Comparison of ENCODE assay signal across 1 cellular context in the genomic region with DNA sequence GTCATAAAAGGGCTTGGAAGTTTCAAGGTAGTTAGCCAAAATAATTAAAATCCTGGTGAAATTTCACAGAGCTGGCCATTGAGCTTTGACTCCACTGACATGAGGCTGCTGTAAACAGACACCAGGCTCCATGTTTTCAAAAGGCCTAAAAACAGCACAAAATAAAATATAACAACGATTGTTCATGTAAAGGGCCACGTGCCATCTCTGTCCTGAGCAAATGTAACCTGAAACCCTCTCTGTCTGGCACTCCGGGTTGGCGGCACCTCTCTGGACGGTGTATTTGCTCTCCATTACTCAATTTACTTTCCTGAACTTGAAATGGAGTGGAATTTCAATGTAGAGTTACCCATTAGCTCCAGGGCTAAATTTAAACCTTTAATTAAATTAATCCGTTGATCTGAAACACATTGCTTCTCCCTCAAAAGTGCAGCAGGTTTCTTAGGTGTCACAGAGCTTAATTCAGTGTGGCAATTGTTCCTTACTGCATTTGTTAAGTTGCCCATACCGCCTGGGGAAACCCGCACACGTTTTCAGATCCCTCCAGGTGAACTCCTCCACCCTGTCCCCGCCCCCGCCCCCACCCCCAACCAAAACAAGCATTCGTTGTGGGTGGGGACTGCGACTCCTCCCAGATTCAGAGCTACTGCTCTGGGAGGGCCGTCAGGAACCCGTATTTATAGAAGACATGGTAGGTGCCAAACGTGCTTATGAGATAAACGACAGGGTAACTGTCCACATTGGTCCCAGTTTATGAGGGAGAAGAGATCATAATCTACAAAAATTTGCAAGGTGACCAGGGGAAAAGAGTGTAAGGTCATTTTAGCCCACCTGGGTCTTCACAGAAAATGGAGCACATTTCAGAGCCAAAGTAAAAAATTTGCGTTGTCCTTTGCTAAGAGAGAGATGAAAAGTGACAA.
TF ChIP-seq lines count a peak whose summit lies in the region.

No MANE protein-coding gene starts in this region.

TF ChIP-seq in HepG2, 621 proteins besides CTCF, POLR2A, EP300 and RAD21 (continued from another document and continues in another):
- TF ChIP-seq, protein P1, sequence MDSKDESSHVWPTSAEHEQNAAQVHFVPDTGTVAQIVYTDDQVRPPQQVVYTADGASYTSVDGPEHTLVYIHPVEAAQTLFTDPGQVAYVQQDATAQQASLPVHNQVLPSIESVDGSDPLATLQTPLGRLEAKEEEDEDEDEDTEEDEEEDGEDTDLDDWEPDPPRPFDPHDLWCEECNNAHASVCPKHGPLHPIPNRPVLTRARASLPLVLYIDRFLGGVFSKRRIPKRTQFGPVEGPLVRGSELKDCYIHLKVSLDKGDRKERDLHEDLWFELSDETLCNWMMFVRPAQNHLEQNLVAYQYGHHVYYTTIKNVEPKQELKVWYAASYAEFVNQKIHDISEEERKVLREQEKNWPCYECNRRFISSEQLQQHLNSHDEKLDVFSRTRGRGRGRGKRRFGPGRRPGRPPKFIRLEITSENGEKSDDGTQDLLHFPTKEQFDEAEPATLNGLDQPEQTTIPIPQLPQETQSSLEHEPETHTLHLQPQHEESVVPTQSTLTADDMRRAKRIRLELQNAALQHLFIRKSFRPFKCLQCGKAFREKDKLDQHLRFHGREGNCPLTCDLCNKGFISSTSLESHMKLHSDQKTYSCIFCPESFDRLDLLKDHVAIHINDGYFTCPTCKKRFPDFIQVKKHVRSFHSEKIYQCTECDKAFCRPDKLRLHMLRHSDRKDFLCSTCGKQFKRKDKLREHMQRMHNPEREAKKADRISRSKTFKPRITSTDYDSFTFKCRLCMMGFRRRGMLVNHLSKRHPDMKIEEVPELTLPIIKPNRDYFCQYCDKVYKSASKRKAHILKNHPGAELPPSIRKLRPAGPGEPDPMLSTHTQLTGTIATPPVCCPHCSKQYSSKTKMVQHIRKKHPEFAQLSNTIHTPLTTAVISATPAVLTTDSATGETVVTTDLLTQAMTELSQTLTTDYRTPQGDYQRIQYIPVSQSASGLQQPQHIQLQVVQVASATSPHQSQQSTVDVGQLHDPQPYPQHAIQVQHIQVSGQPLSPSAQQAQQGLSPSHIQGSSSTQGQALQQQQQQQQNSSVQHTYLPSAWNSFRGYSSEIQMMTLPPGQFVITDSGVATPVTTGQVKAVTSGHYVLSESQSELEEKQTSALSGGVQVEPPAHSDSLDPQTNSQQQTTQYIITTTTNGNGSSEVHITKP (CRISPR knock-in tag; IDR thresholded peaks at IDR 0.05; ENCODE audit: low read depth), result peak; percentile 89
- TF ChIP-seq ZNF589 (CRISPR knock-in tag; conservative IDR thresholded peaks at IDR 0.05) (no peak), KMT2B (CRISPR knock-in tag; IDR thresholded peaks at IDR 0.05) (peak; percentile 29; the same call in 1 of the 2 replicates), CHD4 (IDR thresholded peaks at IDR 0.05; ENCODE audit: borderline replicate concordance, low read length) (peak; percentile 65; the same call in 1 of the 2 replicates), JARID2 (CRISPR knock-in tag; IDR thresholded peaks at IDR 0.05; ENCODE audit: insufficient replicate concordance) (no peak), HMG20A (CRISPR knock-in tag; IDR thresholded peaks at IDR 0.05; ENCODE audit: borderline replicate concordance) (peak; percentile 21; the same call in 1 of the 2 replicates), ZNF780A (CRISPR knock-in tag; IDR thresholded peaks at IDR 0.05) (no peak), SP5 (CRISPR knock-in tag; IDR thresholded peaks at IDR 0.05; ENCODE audit: borderline replicate concordance, low read depth) (peak; percentile 61), ERF (CRISPR knock-in tag; IDR thresholded peaks at IDR 0.05) (no peak), ATF1 (CRISPR knock-in tag; IDR thresholded peaks at IDR 0.05) (0 out of 2 replicates have a peak, but pooled peaks have one; percentile 58), REPIN1 (CRISPR knock-in tag; IDR thresholded peaks at IDR 0.05; ENCODE audit: borderline replicate concordance, low read depth) (no peak), HDAC1 (CRISPR knock-in tag; IDR thresholded peaks at IDR 0.05) (0 out of 2 replicates have a peak, but pooled peaks have one; percentile 21), KAT2B (IDR thresholded peaks at IDR 0.05; ENCODE audit: borderline replicate concordance, low read depth, low read length) (no peak), ZNF333 (CRISPR knock-in tag; IDR thresholded peaks at IDR 0.05; ENCODE audit: borderline replicate concordance) (no peak), ZZZ3 (CRISPR knock-in tag; IDR thresholded peaks at IDR 0.05; ENCODE audit: borderline replicate concordance) (no peak), PHF20 (CRISPR knock-in tag; IDR thresholded peaks at IDR 0.05) (no peak), SOX6 (IDR thresholded peaks at IDR 0.05) (no peak), SOX6 (CRISPR knock-in tag; IDR thresholded peaks at IDR 0.05) (peak; percentile 88), HOXA5 (CRISPR knock-in tag; IDR thresholded peaks at IDR 0.05) (no peak), HNRNPK (IDR thresholded peaks at IDR 0.05; ENCODE audit: low read depth, low read length, poor library complexity, severe bottlenecking) (no peak), ZNF256 (CRISPR knock-in tag; conservative IDR thresholded peaks at IDR 0.05) (no peak), SIN3A (IDR thresholded peaks at IDR 0.05; ENCODE audit: borderline replicate concordance, low read depth, low read length) (peak; percentile 31; the same call in 1 of the 2 replicates), ZFP41 (CRISPR knock-in tag; IDR thresholded peaks at IDR 0.05; ENCODE audit: borderline replicate concordance) (no peak), ZKSCAN1 (IDR thresholded peaks at IDR 0.05; ENCODE audit: low read length) (no peak), RARA (CRISPR knock-in tag; IDR thresholded peaks at IDR 0.05) (peak; percentile 76), ZNF260 (CRISPR knock-in tag; IDR thresholded peaks at IDR 0.05; ENCODE audit: borderline replicate concordance, low read depth) (no peak), KDM6A (CRISPR knock-in tag; IDR thresholded peaks at IDR 0.05; ENCODE audit: low read depth) (no peak; the same call in 1 of the 2 replicates), POLR2G (IDR thresholded peaks at IDR 0.05; ENCODE audit: low read depth, low read length) (peak; percentile 67)
- TF ChIP-seq, protein P2, sequence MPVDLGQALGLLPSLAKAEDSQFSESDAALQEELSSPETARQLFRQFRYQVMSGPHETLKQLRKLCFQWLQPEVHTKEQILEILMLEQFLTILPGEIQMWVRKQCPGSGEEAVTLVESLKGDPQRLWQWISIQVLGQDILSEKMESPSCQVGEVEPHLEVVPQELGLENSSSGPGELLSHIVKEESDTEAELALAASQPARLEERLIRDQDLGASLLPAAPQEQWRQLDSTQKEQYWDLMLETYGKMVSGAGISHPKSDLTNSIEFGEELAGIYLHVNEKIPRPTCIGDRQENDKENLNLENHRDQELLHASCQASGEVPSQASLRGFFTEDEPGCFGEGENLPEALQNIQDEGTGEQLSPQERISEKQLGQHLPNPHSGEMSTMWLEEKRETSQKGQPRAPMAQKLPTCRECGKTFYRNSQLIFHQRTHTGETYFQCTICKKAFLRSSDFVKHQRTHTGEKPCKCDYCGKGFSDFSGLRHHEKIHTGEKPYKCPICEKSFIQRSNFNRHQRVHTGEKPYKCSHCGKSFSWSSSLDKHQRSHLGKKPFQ (CRISPR knock-in tag; IDR thresholded peaks at IDR 0.05; ENCODE audit: insufficient replicate concordance), result no peak
- TF ChIP-seq, protein P3, sequence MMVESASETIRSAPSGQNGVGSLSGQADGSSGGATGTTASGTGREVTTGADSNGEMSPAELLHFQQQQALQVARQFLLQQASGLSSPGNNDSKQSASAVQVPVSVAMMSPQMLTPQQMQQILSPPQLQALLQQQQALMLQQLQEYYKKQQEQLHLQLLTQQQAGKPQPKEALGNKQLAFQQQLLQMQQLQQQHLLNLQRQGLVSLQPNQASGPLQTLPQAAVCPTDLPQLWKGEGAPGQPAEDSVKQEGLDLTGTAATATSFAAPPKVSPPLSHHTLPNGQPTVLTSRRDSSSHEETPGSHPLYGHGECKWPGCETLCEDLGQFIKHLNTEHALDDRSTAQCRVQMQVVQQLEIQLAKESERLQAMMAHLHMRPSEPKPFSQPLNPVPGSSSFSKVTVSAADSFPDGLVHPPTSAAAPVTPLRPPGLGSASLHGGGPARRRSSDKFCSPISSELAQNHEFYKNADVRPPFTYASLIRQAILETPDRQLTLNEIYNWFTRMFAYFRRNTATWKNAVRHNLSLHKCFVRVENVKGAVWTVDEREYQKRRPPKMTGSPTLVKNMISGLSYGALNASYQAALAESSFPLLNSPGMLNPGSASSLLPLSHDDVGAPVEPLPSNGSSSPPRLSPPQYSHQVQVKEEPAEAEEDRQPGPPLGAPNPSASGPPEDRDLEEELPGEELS (CRISPR knock-in tag; IDR thresholded peaks at IDR 0.05), result peak; percentile 59
- TF ChIP-seq, protein P4, sequence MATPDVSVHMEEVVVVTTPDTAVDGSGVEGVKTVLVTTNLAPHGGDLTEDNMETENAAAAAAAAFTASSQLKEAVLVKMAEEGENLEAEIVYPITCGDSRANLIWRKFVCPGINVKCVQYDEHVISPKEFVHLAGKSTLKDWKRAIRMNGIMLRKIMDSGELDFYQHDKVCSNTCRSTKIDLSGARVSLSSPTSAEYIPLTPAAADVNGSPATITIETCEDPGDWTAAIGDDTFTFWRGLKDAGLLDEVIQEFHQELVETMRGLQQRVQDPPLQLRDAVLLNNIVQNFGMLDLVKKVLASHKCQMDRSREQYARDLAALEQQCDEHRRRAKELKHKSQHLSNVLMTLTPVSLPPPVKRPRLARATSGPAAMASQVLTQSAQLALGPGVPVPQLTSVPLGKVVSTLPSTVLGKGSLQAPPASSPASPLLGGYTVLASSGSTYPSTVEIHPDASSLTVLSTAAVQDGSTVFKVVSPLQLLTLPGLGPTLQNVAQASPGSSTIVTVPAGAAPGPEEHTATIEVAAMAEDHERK (CRISPR knock-in tag; IDR thresholded peaks at IDR 0.05; ENCODE audit: low read depth), result no peak
- TF ChIP-seq, protein P5, sequence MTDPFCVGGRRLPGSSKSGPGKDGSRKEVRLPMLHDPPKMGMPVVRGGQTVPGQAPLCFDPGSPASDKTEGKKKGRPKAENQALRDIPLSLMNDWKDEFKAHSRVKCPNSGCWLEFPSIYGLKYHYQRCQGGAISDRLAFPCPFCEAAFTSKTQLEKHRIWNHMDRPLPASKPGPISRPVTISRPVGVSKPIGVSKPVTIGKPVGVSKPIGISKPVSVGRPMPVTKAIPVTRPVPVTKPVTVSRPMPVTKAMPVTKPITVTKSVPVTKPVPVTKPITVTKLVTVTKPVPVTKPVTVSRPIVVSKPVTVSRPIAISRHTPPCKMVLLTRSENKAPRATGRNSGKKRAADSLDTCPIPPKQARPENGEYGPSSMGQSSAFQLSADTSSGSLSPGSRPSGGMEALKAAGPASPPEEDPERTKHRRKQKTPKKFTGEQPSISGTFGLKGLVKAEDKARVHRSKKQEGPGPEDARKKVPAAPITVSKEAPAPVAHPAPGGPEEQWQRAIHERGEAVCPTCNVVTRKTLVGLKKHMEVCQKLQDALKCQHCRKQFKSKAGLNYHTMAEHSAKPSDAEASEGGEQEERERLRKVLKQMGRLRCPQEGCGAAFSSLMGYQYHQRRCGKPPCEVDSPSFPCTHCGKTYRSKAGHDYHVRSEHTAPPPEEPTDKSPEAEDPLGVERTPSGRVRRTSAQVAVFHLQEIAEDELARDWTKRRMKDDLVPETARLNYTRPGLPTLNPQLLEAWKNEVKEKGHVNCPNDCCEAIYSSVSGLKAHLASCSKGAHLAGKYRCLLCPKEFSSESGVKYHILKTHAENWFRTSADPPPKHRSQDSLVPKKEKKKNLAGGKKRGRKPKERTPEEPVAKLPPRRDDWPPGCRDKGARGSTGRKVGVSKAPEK (CRISPR knock-in tag; IDR thresholded peaks at IDR 0.05; ENCODE audit: borderline replicate concordance), result no peak
- TF ChIP-seq, protein P6, sequence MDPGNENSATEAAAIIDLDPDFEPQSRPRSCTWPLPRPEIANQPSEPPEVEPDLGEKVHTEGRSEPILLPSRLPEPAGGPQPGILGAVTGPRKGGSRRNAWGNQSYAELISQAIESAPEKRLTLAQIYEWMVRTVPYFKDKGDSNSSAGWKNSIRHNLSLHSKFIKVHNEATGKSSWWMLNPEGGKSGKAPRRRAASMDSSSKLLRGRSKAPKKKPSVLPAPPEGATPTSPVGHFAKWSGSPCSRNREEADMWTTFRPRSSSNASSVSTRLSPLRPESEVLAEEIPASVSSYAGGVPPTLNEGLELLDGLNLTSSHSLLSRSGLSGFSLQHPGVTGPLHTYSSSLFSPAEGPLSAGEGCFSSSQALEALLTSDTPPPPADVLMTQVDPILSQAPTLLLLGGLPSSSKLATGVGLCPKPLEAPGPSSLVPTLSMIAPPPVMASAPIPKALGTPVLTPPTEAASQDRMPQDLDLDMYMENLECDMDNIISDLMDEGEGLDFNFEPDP (CRISPR knock-in tag; conservative IDR thresholded peaks at IDR 0.05), result 0 out of 2 replicates have a peak, but pooled peaks have one; percentile 43
- TF ChIP-seq, protein P7, sequence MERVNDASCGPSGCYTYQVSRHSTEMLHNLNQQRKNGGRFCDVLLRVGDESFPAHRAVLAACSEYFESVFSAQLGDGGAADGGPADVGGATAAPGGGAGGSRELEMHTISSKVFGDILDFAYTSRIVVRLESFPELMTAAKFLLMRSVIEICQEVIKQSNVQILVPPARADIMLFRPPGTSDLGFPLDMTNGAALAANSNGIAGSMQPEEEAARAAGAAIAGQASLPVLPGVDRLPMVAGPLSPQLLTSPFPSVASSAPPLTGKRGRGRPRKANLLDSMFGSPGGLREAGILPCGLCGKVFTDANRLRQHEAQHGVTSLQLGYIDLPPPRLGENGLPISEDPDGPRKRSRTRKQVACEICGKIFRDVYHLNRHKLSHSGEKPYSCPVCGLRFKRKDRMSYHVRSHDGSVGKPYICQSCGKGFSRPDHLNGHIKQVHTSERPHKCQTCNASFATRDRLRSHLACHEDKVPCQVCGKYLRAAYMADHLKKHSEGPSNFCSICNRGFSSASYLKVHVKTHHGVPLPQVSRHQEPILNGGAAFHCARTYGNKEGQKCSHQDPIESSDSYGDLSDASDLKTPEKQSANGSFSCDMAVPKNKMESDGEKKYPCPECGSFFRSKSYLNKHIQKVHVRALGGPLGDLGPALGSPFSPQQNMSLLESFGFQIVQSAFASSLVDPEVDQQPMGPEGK (CRISPR knock-in tag; IDR thresholded peaks at IDR 0.05), result peak; percentile 56; the same call in 1 of the 2 replicates
- TF ChIP-seq, protein P8, sequence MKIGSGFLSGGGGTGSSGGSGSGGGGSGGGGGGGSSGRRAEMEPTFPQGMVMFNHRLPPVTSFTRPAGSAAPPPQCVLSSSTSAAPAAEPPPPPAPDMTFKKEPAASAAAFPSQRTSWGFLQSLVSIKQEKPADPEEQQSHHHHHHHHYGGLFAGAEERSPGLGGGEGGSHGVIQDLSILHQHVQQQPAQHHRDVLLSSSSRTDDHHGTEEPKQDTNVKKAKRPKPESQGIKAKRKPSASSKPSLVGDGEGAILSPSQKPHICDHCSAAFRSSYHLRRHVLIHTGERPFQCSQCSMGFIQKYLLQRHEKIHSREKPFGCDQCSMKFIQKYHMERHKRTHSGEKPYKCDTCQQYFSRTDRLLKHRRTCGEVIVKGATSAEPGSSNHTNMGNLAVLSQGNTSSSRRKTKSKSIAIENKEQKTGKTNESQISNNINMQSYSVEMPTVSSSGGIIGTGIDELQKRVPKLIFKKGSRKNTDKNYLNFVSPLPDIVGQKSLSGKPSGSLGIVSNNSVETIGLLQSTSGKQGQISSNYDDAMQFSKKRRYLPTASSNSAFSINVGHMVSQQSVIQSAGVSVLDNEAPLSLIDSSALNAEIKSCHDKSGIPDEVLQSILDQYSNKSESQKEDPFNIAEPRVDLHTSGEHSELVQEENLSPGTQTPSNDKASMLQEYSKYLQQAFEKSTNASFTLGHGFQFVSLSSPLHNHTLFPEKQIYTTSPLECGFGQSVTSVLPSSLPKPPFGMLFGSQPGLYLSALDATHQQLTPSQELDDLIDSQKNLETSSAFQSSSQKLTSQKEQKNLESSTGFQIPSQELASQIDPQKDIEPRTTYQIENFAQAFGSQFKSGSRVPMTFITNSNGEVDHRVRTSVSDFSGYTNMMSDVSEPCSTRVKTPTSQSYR (CRISPR knock-in tag; IDR thresholded peaks at IDR 0.05; ENCODE audit: borderline replicate concordance), result 0 out of 2 replicates have a peak, but pooled peaks have one; percentile 39
- TF ChIP-seq, protein P9, sequence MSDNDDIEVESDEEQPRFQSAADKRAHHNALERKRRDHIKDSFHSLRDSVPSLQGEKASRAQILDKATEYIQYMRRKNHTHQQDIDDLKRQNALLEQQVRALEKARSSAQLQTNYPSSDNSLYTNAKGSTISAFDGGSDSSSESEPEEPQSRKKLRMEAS (IDR thresholded peaks at IDR 0.05), result peak; percentile 23; the same call in 1 of the 2 replicates
